1 cellular context compared by ENCODE assay signal in the genomic region with DNA sequence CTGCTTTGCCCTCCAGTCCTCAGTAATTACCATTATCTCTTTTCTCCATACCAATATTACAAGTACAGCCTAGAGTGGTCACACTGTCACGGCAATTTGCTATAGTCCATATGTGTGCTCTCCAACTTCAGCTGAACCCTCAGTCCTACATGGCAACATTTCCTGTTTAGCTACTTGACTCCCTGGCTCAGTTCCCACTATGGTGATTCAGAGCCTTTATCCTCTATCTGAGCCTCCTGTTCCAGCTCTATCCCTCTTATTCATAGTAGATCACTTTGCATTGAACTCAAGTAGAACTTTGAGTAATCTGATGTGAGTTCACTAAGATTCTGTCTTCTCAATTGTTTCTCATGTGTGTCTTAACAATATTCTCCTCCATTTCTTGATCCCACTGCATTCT.
TF ChIP-seq lines count a peak whose summit lies in the region.

No MANE protein-coding gene starts in this region.

TF ChIP-seq in WTC11, 78 proteins besides CTCF, POLR2A, EP300 and RAD21 (continued from another document):
- TF ChIP-seq ZNF396 (CRISPR knock-in tag; IDR thresholded peaks at IDR 0.05; ENCODE audit: borderline replicate concordance) = no peak
TF ChIP-seq in WTC11: peak in this region for 0.
